14 cellular contexts compared by ENCODE assay signal in the genomic region with DNA sequence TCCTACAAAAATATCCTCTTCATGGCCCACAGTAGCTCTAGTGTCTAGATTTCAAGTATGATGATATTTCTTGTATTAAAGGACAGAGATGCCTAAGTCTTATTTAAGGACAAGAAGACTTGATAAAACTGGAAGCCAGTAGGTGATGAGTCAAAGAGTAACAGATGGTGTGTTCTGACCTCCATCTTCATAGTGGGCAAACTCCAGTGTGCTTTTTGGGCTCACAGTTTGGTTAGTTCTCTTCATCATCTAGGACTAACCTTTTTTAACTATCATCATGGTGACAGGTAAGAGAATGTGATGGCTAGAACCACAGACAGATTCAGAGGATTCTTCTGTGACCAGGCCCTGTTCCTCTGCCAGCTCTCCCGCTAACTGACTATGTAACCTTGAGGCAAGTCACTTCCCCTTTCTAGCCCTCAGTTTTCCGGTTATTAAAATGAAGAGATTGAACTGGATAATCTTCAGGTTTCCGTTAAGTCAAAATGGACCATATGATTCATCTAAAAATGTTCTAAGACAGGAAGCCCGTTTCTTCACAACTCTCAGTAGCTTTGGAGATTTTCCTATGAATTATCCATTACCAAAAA.
DNase-seq lines count a peak whose midpoint lies in the region; ATAC-seq lines count a peak whose summit lies in the region.
"Had no signal": no experiment of that assay in that cellular context is flagged by ENCODE, and none has a peak within 500 bp of the region (broad histone marks: within the 10 kb centered on the region; RNA-seq: fewer than 3 reads in every experiment).

No MANE protein-coding gene starts in this region.

- H3K27ac ChIP-seq in caudate nucleus (ENCODE audit: low read depth, low read length) = no peak overlapping the region
- H3K27ac ChIP-seq: HL-60, ovary had no signal

- ATAC-seq in activated naive CD8-positive, alpha-beta T cell treated with anti-CD3 and anti-CD28 coated beads, Interleukin-2, amount 50 U/mL, for 24 hours = peak; percentile 48
- peak; percentile 62 for ATAC-seq in stimulated activated naive CD8-positive, alpha-beta T cell treated with anti-CD3 and anti-CD28 coated beads, Interleukin-15, amount 100 ng/mL, for 72 hours
- ATAC-seq: SK-N-SH treated with all-trans-retinoic acid at 6 μM for 48 hours had no signal

- H3K4me1 Mint-ChIP-seq in activated naive CD8-positive, alpha-beta T cell treated with anti-CD3 and anti-CD28 coated beads, Interleukin-2, amount 50 U/mL, for 24 hours = peaks cover 10% of the 10 kb centered on the region
- H3K4me1 Mint-ChIP-seq in activated naive CD8-positive, alpha-beta T cell treated with anti-CD3 and anti-CD28 coated beads for 36 hours = no peaks in the 10 kb centered on the region
- no peaks in the 10 kb centered on the region for H3K4me1 Mint-ChIP-seq in stimulated activated naive CD8-positive, alpha-beta T cell treated with anti-CD3 and anti-CD28 coated beads, Interleukin-15, amount 100 ng/mL, for 72 hours

- DNase-seq in activated naive CD8-positive, alpha-beta T cell treated with anti-CD3 and anti-CD28 coated beads, Interleukin-2, amount 50 U/mL, for 24 hours = no peak
- DNase-seq in activated naive CD8-positive, alpha-beta T cell treated with anti-CD3 and anti-CD28 coated beads for 36 hours = no peak
- DNase-seq in KBM-7 (peak; percentile 82), UCSD-AML1 (lab: John Stamatoyannopoulos, UW; ENCODE audit: unreplicated experiment) (peak; percentile 37), occipital lobe (lab: John Stamatoyannopoulos, UW) (no peak), OCI-M2 (lab: John Stamatoyannopoulos, UW; ENCODE audit: unreplicated experiment) (no peak), caudate nucleus (lab: John Stamatoyannopoulos, UW) (no peak)
- no peak for DNase-seq in stimulated activated naive CD8-positive, alpha-beta T cell treated with anti-CD3 and anti-CD28 coated beads, Interleukin-15, amount 100 ng/mL, for 72 hours
- DNase-seq: activated CD4-positive, alpha-beta T cell treated with anti-CD3 and anti-CD28 coated beads, Interleukin-2, amount 10 ng/mL, durations not matched to agents 24 days and 14 days; NCI-H1105; NCI-H526 treated with DMSO at 0.1 percent for 48 hours; ovary had no signal

- H3K9me3 Mint-ChIP-seq in activated naive CD8-positive, alpha-beta T cell treated with anti-CD3 and anti-CD28 coated beads, Interleukin-2, amount 50 U/mL, for 24 hours = peaks cover 4% of the 10 kb centered on the region
- H3K9me3 Mint-ChIP-seq in activated naive CD8-positive, alpha-beta T cell treated with anti-CD3 and anti-CD28 coated beads for 36 hours = no peaks in the 10 kb centered on the region
- H3K9me3 Mint-ChIP-seq in stimulated activated naive CD8-positive, alpha-beta T cell treated with anti-CD3 and anti-CD28 coated beads, Interleukin-15, amount 100 ng/mL, for 72 hours = peaks cover 0 to 12% of the 10 kb centered on the region in 2 donors

- H3K36me3 Mint-ChIP-seq in activated naive CD8-positive, alpha-beta T cell treated with anti-CD3 and anti-CD28 coated beads, Interleukin-2, amount 50 U/mL, for 24 hours (ENCODE audit: low read depth) = no peaks in the 10 kb centered on the region
- no peaks in the 10 kb centered on the region for H3K36me3 Mint-ChIP-seq in activated naive CD8-positive, alpha-beta T cell treated with anti-CD3 and anti-CD28 coated beads for 36 hours

- in situ Hi-C loops in KBM-7 (cut with MboI; ENCODE audit: low pct_unique_long_range_greater_than_20kb, low sequenced_read_pairs) = no loop called here

- H3K27me3 Mint-ChIP-seq in activated naive CD8-positive, alpha-beta T cell treated with anti-CD3 and anti-CD28 coated beads, Interleukin-2, amount 50 U/mL, for 24 hours = peaks cover 17% of the 10 kb centered on the region
- peaks cover 13% of the 10 kb centered on the region for H3K27me3 Mint-ChIP-seq in activated naive CD8-positive, alpha-beta T cell treated with anti-CD3 and anti-CD28 coated beads for 36 hours
- H3K27me3 Mint-ChIP-seq in stimulated activated naive CD8-positive, alpha-beta T cell treated with anti-CD3 and anti-CD28 coated beads, Interleukin-15, amount 100 ng/mL, for 72 hours = peaks cover 21% of the 10 kb centered on the region

- no peak overlapping the region for H3K4me3 Mint-ChIP-seq in activated naive CD8-positive, alpha-beta T cell treated with anti-CD3 and anti-CD28 coated beads, Interleukin-2, amount 50 U/mL, for 24 hours
- no peak overlapping the region for H3K4me3 Mint-ChIP-seq in activated naive CD8-positive, alpha-beta T cell treated with anti-CD3 and anti-CD28 coated beads for 36 hours
- no peak overlapping the region for H3K4me3 Mint-ChIP-seq in stimulated activated naive CD8-positive, alpha-beta T cell treated with anti-CD3 and anti-CD28 coated beads, Interleukin-15, amount 100 ng/mL, for 72 hours
- H3K4me3 Mint-ChIP-seq: activated CD4-positive, alpha-beta T cell treated with anti-CD3 and anti-CD28 coated beads, Interleukin-2, amount 10 ng/mL, durations not matched to agents 24 days and 14 days had no signal

- no peak overlapping the region for H3K27ac Mint-ChIP-seq in activated naive CD8-positive, alpha-beta T cell treated with anti-CD3 and anti-CD28 coated beads, Interleukin-2, amount 50 U/mL, for 24 hours
- no peak overlapping the region for H3K27ac Mint-ChIP-seq in activated naive CD8-positive, alpha-beta T cell treated with anti-CD3 and anti-CD28 coated beads for 36 hours
- H3K27ac Mint-ChIP-seq in stimulated activated naive CD8-positive, alpha-beta T cell treated with anti-CD3 and anti-CD28 coated beads, Interleukin-15, amount 100 ng/mL, for 72 hours = peak overlapping the region in 1 of 2 donors; percentile 22
- H3K27ac Mint-ChIP-seq: activated CD4-positive, alpha-beta T cell treated with anti-CD3 and anti-CD28 coated beads, Interleukin-2, amount 10 ng/mL, durations not matched to agents 24 days and 14 days had no signal

Comparison
In these comparisons a context has a peak if more than half of its experiments do, and no peak if none do; other contexts are left out.
1. DNase-seq: peak in KBM-7 (single experiment) and UCSD-AML1 (single experiment); none in activated naive CD8-positive, alpha-beta T cell treated with anti-CD3 and anti-CD28 coated beads, Interleukin-2, amount 50 U/mL, for 24 hours (single experiment), activated naive CD8-positive, alpha-beta T cell treated with anti-CD3 and anti-CD28 coated beads for 36 hours (single experiment), stimulated activated naive CD8-positive, alpha-beta T cell treated with anti-CD3 and anti-CD28 coated beads, Interleukin-15, amount 100 ng/mL, for 72 hours (0 of 2), occipital lobe (single experiment), OCI-M2 (single experiment) and caudate nucleus (0 of 61).